Comparison of ENCODE assay signal across 10 cellular contexts in the genomic region with DNA sequence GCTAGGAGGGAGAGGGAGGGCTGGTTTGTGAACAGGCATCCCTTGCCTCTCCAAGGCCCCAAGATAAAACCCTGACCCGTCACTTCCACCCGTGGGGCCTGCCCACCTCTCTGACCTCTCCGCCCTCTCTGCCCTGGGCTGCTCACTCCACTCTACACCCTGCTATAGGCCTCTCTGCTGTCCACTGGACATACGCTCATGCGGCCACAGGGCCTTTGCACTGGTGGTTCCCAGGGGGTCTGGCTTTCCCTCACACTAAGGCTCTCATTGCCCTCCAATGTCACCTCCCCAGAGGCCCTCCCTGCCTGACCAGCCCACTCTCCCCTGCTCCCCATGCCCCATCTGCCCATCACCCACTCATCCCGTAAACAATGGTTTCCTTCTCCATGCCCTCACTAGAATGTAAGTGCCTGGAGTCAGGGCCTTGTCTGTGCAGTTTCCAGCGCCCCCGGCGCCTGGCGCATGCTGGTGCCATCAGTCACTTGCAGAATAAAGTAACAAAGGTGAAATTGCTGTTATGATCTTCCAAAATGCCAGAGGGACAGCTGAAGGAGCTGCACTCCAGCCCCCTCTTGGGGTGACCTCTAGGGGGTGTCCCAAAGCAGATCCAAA.
DNase-seq lines count a peak whose midpoint lies in the region; ATAC-seq, FAIRE-seq and TF ChIP-seq lines count a peak whose summit lies in the region.
"Had no signal": no experiment of that assay in that cellular context is flagged by ENCODE, and none has a peak within 500 bp of the region (broad histone marks: within the 10 kb centered on the region; RNA-seq: fewer than 3 reads in every experiment).

No MANE protein-coding gene starts in this region.

- H3K9ac ChIP-seq in K562 (ENCODE audit: insufficient read depth in 1 of 2, low read depth in 2 of 2, low read length in 2 of 2), result no peak overlapping the region

- H3K27me3 Mint-ChIP-seq in immature natural killer cell (ENCODE audit: low read depth in 3 of 3), result peaks cover 0 to 2% (median 0%) of the 10 kb centered on the region in 3 donors

- in situ Hi-C loops in K562 (cut with MboI), result no loop called here

- H4K20me1 ChIP-seq in K562 (replicated peaks; ENCODE audit: control insufficient read depth, insufficient read depth, low read length), result 0 out of 2 replicates have a peak, but pooled peaks cover 9% of the 10 kb centered on the region

- H2AFZ ChIP-seq in K562 (ENCODE audit: low read depth, low read length), result no peak overlapping the region

- intact Hi-C loops in K562 (cut with micrococcal nuclease), result no loop called here
- intact Hi-C loops in lower lobe of right lung (cut with DNase I), result no loop called here
- intact Hi-C loops in stomach (cut with DNase I; ENCODE audit: low total_unique reads), result no loop called here

- ATAC-seq in K562 (peak; percentile 21; the same call in 1 of the 3 replicates), lower lobe of right lung (no peak)

- no peak overlapping the region for H3K4me3 ChIP-seq in HEK293 (ENCODE audit: low read depth, low read length)
- H3K4me3 ChIP-seq in K562, result no peak overlapping the region
- no peak overlapping the region for H3K4me3 ChIP-seq in lower lobe of right lung
- no peak overlapping the region for H3K4me3 ChIP-seq in stomach

- POLR2A ChIA-PET in HEK293 (lab: Yijun Ruan, JAX), result no interaction called here
- POLR2A ChIA-PET in K562 (lab: Yijun Ruan, JAX), result no interaction called here

- H3K4me2 ChIP-seq in K562 (ENCODE audit: insufficient read depth, low read length), result no peak overlapping the region

- CTCF ChIA-PET in HEK293 (lab: Yijun Ruan, JAX), result no interaction called here
- CTCF ChIA-PET in K562 (lab: Yijun Ruan, JAX; ENCODE audit: low intra/inter-chr PET ratio), result no interaction called here

- H3K36me3 ChIP-seq in HEK293 (ENCODE audit: control insufficient read depth in 2 of 2, insufficient read depth in 1 of 2, low read length in 2 of 2) (peaks cover 0 to 31% of the 10 kb centered on the region in 2 experiments; a peak in 1 of 3 replicates), K562 (ENCODE audit: control insufficient read depth, insufficient read depth, low read length) (peaks cover 36% of the 10 kb centered on the region; the same call in 1 of the 3 replicates), lower lobe of right lung (peaks cover 76% of the 10 kb centered on the region), stomach (peaks cover 40 to 89% (median 58%) of the 10 kb centered on the region in 4 donors)

- H3K9me3 ChIP-seq in HEK293 (ENCODE audit: control insufficient read depth, insufficient read depth, low read depth, low read length), result no peaks in the 10 kb centered on the region
- no peaks in the 10 kb centered on the region for H3K9me3 ChIP-seq in K562 (replicated peaks; ENCODE audit: control insufficient read depth, insufficient read depth, low read depth, low read length)
- H3K9me3 ChIP-seq in lower lobe of right lung, result no peaks in the 10 kb centered on the region
- H3K9me3 ChIP-seq in stomach, result no peaks in the 10 kb centered on the region

- H3K27ac Mint-ChIP-seq in immature natural killer cell, result peak overlapping the region in 1 of 6 donors; percentile 45

- FAIRE-seq in K562 (lab: Jason Lieb, UNC) (no peak), GM12891 (lab: Jason Lieb, UNC) (no peak)
- FAIRE-seq: islet of Langerhans had no signal

- TF ChIP-seq EP300 in K562 (IDR thresholded peaks at IDR 0.05; ENCODE audit: low read length) (no peak), stomach (IDR thresholded peaks at IDR 0.05) (no peak)

- H3K27me3 ChIP-seq in K562 (ENCODE audit: control insufficient read depth in 2 of 2, insufficient read depth in 2 of 2, low read length in 2 of 2), result no peaks in the 10 kb centered on the region
- H3K27me3 ChIP-seq in lower lobe of right lung (ENCODE audit: low read depth), result no peaks in the 10 kb centered on the region
- H3K27me3 ChIP-seq in stomach, result no peaks in the 10 kb centered on the region

- no TSS peak for BruUV-seq in K562 (replicated peaks; lab: Mats Ljungman, UMichigan)

- peaks cover 3% of the 10 kb centered on the region for H3K9me1 ChIP-seq in K562 (ENCODE audit: control insufficient read depth, insufficient read depth, low read length)

- 94% methylated on average over 8 of the region's 10 CpGs for WGBS in K562 (ENCODE audit: insufficient coverage, low coverage, missing lambda C conversion rate)
- 79 to 90% (median 81%) methylated on average over 10 of the region's 10 CpGs for WGBS in stomach, 5 donors

- DNase-seq in K562 (ENCODE audit: extremely low read depth in 1 of 4, low spot score in 3 of 4) (no peak), lower lobe of right lung (no peak), stomach (no peak), GM12891 (ENCODE audit: insufficient read length, low spot score) (no peak), immature natural killer cell (no peak), NCI-H748 (lab: John Stamatoyannopoulos, UW; ENCODE audit: unreplicated experiment) (no peak), DMS53 (lab: John Stamatoyannopoulos, UW) (no peak)
- DNase-seq: NCI-H1694 treated with DMSO at 0.1 percent for 48 hours had no signal

- no peak overlapping the region for H3K4me3 Mint-ChIP-seq in immature natural killer cell

- no peaks in the 10 kb centered on the region for H3K79me2 ChIP-seq in K562 (ENCODE audit: control insufficient read depth, insufficient read depth, low read length)

- peaks cover 0 to 3% of the 10 kb centered on the region in 2 donors for H3K4me1 Mint-ChIP-seq in immature natural killer cell

- no peaks in the 10 kb centered on the region for H3K36me3 Mint-ChIP-seq in immature natural killer cell

- no peaks in the 10 kb centered on the region for H3K9me3 Mint-ChIP-seq in immature natural killer cell

- TF ChIP-seq RAD21 in K562 (CRISPR knock-in tag; conservative IDR thresholded peaks at IDR 0.05 in 1 of 2, IDR thresholded peaks at IDR 0.05 in 1 of 2), result no peak

- H3K4me1 ChIP-seq in HEK293 (ENCODE audit: control insufficient read depth, insufficient read depth, low read length), result no peaks in the 10 kb centered on the region
- H3K4me1 ChIP-seq in K562 (replicated peaks in 1 of 2; ENCODE audit: control insufficient read depth in 2 of 2, insufficient read depth in 2 of 2, low read length in 2 of 2), result peaks cover 0 to 29% of the 10 kb centered on the region in 2 experiments; a peak in 2 of 5 replicates
- peaks cover 41% of the 10 kb centered on the region for H3K4me1 ChIP-seq in lower lobe of right lung
- peaks cover 42 to 92% (median 72%) of the 10 kb centered on the region in 4 donors for H3K4me1 ChIP-seq in stomach

- no peak for TF ChIP-seq POLR2A in K562 (conservative IDR thresholded peaks at IDR 0.05)
- TF ChIP-seq POLR2A in stomach (IDR thresholded peaks at IDR 0.05), result no peak
- no peak for TF ChIP-seq POLR2A in GM12891 (IDR thresholded peaks at IDR 0.05; ENCODE audit: low read depth, low read length)

- no peak for TF ChIP-seq CTCF in HEK293 (tag by site-specific recombination; IDR thresholded peaks at IDR 0.05)
- TF ChIP-seq CTCF in K562 (IDR thresholded peaks at IDR 0.05 in 2 of 3, conservative IDR thresholded peaks at IDR 0.05 in 1 of 3; ENCODE audit: insufficient read depth in 2 of 3, low read depth in 1 of 3, low read length in 3 of 3), result no peak; a peak in 1 of 6 replicates
- no peak for TF ChIP-seq CTCF in lower lobe of right lung (IDR thresholded peaks at IDR 0.05)
- TF ChIP-seq CTCF in stomach (IDR thresholded peaks at IDR 0.05), result no peak

- no peak overlapping the region for H3K27ac ChIP-seq in HEK293 (ENCODE audit: extremely low read depth, low read depth, low read length)
- no peak overlapping the region for H3K27ac ChIP-seq in K562 (ENCODE audit: extremely low read depth, low read depth, low read length)
- peak overlapping the region; percentile 92 for H3K27ac ChIP-seq in lower lobe of right lung
- peak overlapping the region; percentile 91 to 95 (median 94) for H3K27ac ChIP-seq in stomach

TF ChIP-seq in HEK293, 187 proteins besides CTCF, POLR2A, EP300 and RAD21 (continues in another document):
- no peak for TF ChIP-seq ZNF121 (tag by site-specific recombination; IDR thresholded peaks at IDR 0.05)
- no peak for TF ChIP-seq ZNF138 (tag by site-specific recombination; IDR thresholded peaks at IDR 0.05; ENCODE audit: borderline replicate concordance)
- no peak for TF ChIP-seq ZNF560 (tag by site-specific recombination; IDR thresholded peaks at IDR 0.05; ENCODE audit: borderline replicate concordance)

TF ChIP-seq in K562, 482 proteins besides CTCF, POLR2A, EP300 and RAD21 (continues in another document):
- TF ChIP-seq ZNF76 (CRISPR knock-in tag; IDR thresholded peaks at IDR 0.05; ENCODE audit: borderline replicate concordance) (no peak), NUFIP1 (IDR thresholded peaks at IDR 0.05; ENCODE audit: partially characterized antibody) (no peak), GTF2A2 (tag; IDR thresholded peaks at IDR 0.05) (no peak), CREB1 (IDR thresholded peaks at IDR 0.05) (no peak), CREB1 (CRISPR knock-in tag; IDR thresholded peaks at IDR 0.05) (no peak), FOXA1 (IDR thresholded peaks at IDR 0.05; ENCODE audit: borderline replicate concordance) (no peak), SAP30 (IDR thresholded peaks at IDR 0.05; ENCODE audit: borderline replicate concordance, insufficient read depth, low read depth, low read length, poor library complexity, severe bottlenecking) (no peak), ARID2 (IDR thresholded peaks at IDR 0.05) (no peak)
- TF ChIP-seq, protein P1, sequence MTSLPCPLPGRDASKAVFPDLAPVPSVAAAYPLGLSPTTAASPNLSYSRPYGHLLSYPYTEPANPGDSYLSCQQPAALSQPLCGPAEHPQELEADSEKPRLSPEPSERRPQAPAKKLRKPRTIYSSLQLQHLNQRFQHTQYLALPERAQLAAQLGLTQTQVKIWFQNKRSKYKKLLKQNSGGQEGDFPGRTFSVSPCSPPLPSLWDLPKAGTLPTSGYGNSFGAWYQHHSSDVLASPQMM (CRISPR knock-in tag; IDR thresholded peaks at IDR 0.05), result no peak

TF ChIP-seq in GM12891, 5 proteins besides CTCF, POLR2A, EP300 and RAD21:
- TF ChIP-seq POU2F2 (IDR thresholded peaks at IDR 0.05; ENCODE audit: low read depth, low read length) (no peak), PAX5 (IDR thresholded peaks at IDR 0.05; ENCODE audit: insufficient read depth, low read length, severe bottlenecking) (no peak), SPI1 (IDR thresholded peaks at IDR 0.05; ENCODE audit: low read depth, low read length) (no peak), TAF1 (IDR thresholded peaks at IDR 0.05; ENCODE audit: low read depth, low read length) (no peak), POLR2AphosphoS5 (IDR thresholded peaks at IDR 0.05; ENCODE audit: low read depth, low read length) (no peak)

Comparison
In these comparisons a context has a peak if more than half of its experiments do, and no peak if none do; other contexts are left out.
1. H3K27ac ChIP-seq: peak in lower lobe of right lung (single experiment) and stomach (5 of 5); none in HEK293 (single experiment) and K562 (single experiment).